Comparison of ENCODE assay signal across 8 cellular contexts in genomic region chr7:17940302-17941170, GRCh38. TPM values are rescaled to one million over a fixed set of nuclear protein-coding genes. Genes with fewer than 3 reads are reported as not detected.
DNase-seq lines count a peak whose midpoint lies in the region; ATAC-seq and TF ChIP-seq lines count a peak whose summit lies in the region.

TSS of gene SNX13 (minus strand) at chr7:17940494. CDS start at chr7:17940295, 199 bp downstream.

- TF ChIP-seq POLR2A in ovary (IDR thresholded peaks at IDR 0.05) (peak; percentile 62), thyroid gland (IDR thresholded peaks at IDR 0.05) (peak; percentile 44 to 93)

- H3K27me3 Mint-ChIP-seq in activated naive CD8-positive, alpha-beta T cell treated with anti-CD3 and anti-CD28 coated beads for 36 hours, result no peaks in the 10 kb centered on the region

- no peaks in the 10 kb centered on the region for H3K9me3 Mint-ChIP-seq in activated naive CD8-positive, alpha-beta T cell treated with anti-CD3 and anti-CD28 coated beads for 36 hours

- ATAC-seq in HG02642 (IDR thresholded peaks at IDR 0.05; ENCODE audit: poor library complexity, unreplicated experiment), result peak; percentile 96

- 0 to 1% (median 0%) methylated on average over 63 to 78 of the region's 78 CpGs for WGBS in ovary, 3 donors
- 0 to 1% methylated on average over 14 to 31 of the region's 78 CpGs for WGBS in thyroid gland, 2 donors

- intact Hi-C loops in head of caudate nucleus (cut with DNase I), result no loop called here
- intact Hi-C loops in ovary (cut with DNase I), result no loop called here
- intact Hi-C loops in thyroid gland (cut with DNase I), result no loop called here

- H3K4me3 ChIP-seq in GM12865 (ENCODE audit: low read depth, low read length) (peak within 1 kb of the TSS; percentile 91), ovary (peak within 1 kb of the TSS; percentile 93), thyroid gland (replicated peaks in 1 of 3) (peak within 1 kb of the TSS; percentile 66 to 92 (median 86))

- no peak for TF ChIP-seq EP300 in ovary (IDR thresholded peaks at IDR 0.05)

- TF ChIP-seq CTCF in GM12865 (IDR thresholded peaks at IDR 0.05; ENCODE audit: insufficient read depth, low read depth, low read length, missing control alignments) (no peak), ovary (IDR thresholded peaks at IDR 0.05) (peak; percentile 10 to 32 (median 26)), thyroid gland (IDR thresholded peaks at IDR 0.05) (peak in 2 of 6 experiments; percentile 29 to 33)

- H3K9me3 ChIP-seq in ovary (no peaks in the 10 kb centered on the region), thyroid gland (no peaks in the 10 kb centered on the region)

- peaks cover 6% of the 10 kb centered on the region for H3K36me3 Mint-ChIP-seq in activated naive CD8-positive, alpha-beta T cell treated with anti-CD3 and anti-CD28 coated beads for 36 hours

- H3K4me3 Mint-ChIP-seq in activated naive CD8-positive, alpha-beta T cell treated with anti-CD3 and anti-CD28 coated beads for 36 hours, result peak within 1 kb of the TSS; percentile 96

- H3K36me3 ChIP-seq in ovary (no peaks in the 10 kb centered on the region), thyroid gland (no peaks in the 10 kb centered on the region)

- H3K27ac Mint-ChIP-seq in activated naive CD8-positive, alpha-beta T cell treated with anti-CD3 and anti-CD28 coated beads for 36 hours, result peak within 1 kb of the TSS; percentile 93

- peaks cover 35% of the 10 kb centered on the region for H3K4me1 Mint-ChIP-seq in activated naive CD8-positive, alpha-beta T cell treated with anti-CD3 and anti-CD28 coated beads for 36 hours

- H3K27ac ChIP-seq in ovary (peak within 1 kb of the TSS; percentile 88 to 93), thyroid gland (peak within 1 kb of the TSS; percentile 92 to 99 (median 95))

- H3K4me1 ChIP-seq in ovary (ENCODE audit: insufficient read depth) (peaks cover 1% of the 10 kb centered on the region), thyroid gland (peaks cover 14 to 20% of the 10 kb centered on the region in 2 donors)

- H3K27me3 ChIP-seq in ovary, result no peaks in the 10 kb centered on the region
- no peaks in the 10 kb centered on the region for H3K27me3 ChIP-seq in thyroid gland

- DNase-seq in GM12865 (ENCODE audit: low read depth) (peak; percentile 95), NCI-H1105 (lab: John Stamatoyannopoulos, UW) (peak; percentile 95), SKM-1 treated with dmso at 0.1 percent for 144 hours (lab: John Stamatoyannopoulos, UW; ENCODE audit: unreplicated experiment) (peak; percentile 83), head of caudate nucleus (peak; percentile 87 to 98 (median 95)), ovary (peak; percentile 87 to 93 (median 91)), thyroid gland (peak; percentile 92 to 93)
- peak; percentile 91 for DNase-seq in activated naive CD8-positive, alpha-beta T cell treated with anti-CD3 and anti-CD28 coated beads for 36 hours

RNA-seq across cellular contexts. Expression of gene SNX13, which starts in this region (rescaled TPM):
- total RNA-seq in activated naive CD8-positive, alpha-beta T cell treated with anti-CD3 and anti-CD28 coated beads for 36 hours, result 10 to 100 TPM; 24.7 to 26.3 TPM
- total RNA-seq in ovary, result 10 to 100 TPM; 35.8 to 51.1 (median 46.9) TPM
- polyA plus RNA-seq in ovary, result 10 to 100 TPM; 12.1 to 16.0 TPM
- 100 to 1,000 TPM; 102 to 242 (median 141) TPM for total RNA-seq in thyroid gland

Comparison
In these comparisons a context has a peak if more than half of its experiments do, and no peak if none do; other contexts are left out.
1. Peak in every context shown above with its lines: DNase-seq, ATAC-seq, H3K4me3 ChIP-seq and H3K27ac ChIP-seq.